ENCODE assay signal across 1 cellular context in the genomic region with DNA sequence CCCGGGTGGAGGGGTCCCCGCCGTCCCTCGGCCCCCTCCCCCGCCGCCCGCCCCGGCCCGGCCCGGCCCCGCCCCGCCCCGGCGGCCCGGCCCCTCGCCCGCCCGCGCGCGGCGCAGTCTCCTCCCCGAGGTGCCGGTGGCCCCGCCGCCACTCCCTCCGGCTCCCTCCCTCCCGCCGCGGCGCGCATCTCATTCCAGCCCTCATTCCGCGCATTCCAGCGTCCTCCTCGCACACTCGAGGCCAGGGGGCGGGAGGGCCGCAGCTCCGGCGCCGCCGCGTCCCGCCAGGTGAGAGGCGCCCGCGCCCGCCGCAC.
TF ChIP-seq lines count a peak whose summit lies in the region.

TEAD4 (plus strand) TSS at position 204 of the 314 bp plus-strand sequence.

TF ChIP-seq in liver, 16 proteins besides CTCF, POLR2A, EP300 and RAD21 (continued from another document):
- TF ChIP-seq ATF3 (IDR thresholded peaks at IDR 0.05) (no peak), RXRA (IDR thresholded peaks at IDR 0.05) (no peak), HNF4A (conservative IDR thresholded peaks at IDR 0.05) (no peak), JUND (IDR thresholded peaks at IDR 0.05) (no peak), GABPA (IDR thresholded peaks at IDR 0.05 in 1 of 2, conservative IDR thresholded peaks at IDR 0.05 in 1 of 2) (no peak), YY1 (IDR thresholded peaks at IDR 0.05) (no peak), REST (IDR thresholded peaks at IDR 0.05) (no peak)
